ENCODE assay signal across 29 cellular contexts in the genomic region with DNA sequence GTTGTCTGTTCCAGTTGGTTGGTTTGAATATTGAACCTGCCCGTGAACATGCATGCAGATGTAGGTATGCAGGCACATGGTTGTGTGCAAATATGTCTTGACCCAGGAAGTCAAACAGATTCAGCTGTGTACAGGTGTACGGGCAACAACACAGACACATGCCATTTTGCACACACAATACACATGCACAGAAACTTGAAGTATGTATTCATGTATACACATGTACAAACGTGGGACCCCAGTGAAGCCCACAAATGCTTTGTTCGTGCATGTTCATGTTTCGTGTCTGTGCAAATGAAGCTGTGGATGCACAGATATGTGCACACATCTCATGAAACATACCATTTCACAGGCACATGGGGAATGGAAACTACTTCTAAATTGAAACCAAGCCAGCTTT. TPM values are rescaled to one million over a fixed set of nuclear protein-coding genes. Genes with fewer than 3 reads are reported as not detected.
"Had no signal": no experiment of that assay in that cellular context is flagged by ENCODE, and none has a peak within 500 bp of the region (broad histone marks: within the 10 kb centered on the region; RNA-seq: fewer than 3 reads in every experiment).

No MANE protein-coding gene starts in this region.

- H3K27me3 ChIP-seq: ascending aorta, Peyer's patch had no signal

- H3K27ac Mint-ChIP-seq: activated CD4-positive, alpha-beta T cell treated with anti-CD3 and anti-CD28 coated beads, Interleukin-2, amount 10 ng/mL, durations not matched to agents 24 days and 14 days; activated naive CD4-positive, alpha-beta T cell treated with anti-CD3 and anti-CD28 coated beads, Interleukin-2, amount 50 U/mL, for 24 hours; activated naive CD8-positive, alpha-beta T cell treated with anti-CD3 and anti-CD28 coated beads, Interleukin-2, amount 10 ng/mL, durations not matched to agents 7 days and 5 days; activated T-cell treated with anti-CD3 and anti-CD28 coated beads, Interleukin-2, amount 50 U/mL, for 24 hours; activated T-helper 2 cell treated with anti-CD3 and anti-CD28 coated beads, Interferon-gamma antibody, Interleukin-2, Interleukin-4, amounts not matched to agents 10 μg/mL and 5 μg/mL and 100 μg/mL, durations not matched to agents 14 hours and 24 hours and 36 hours; T-helper 1 cell treated with Interleukin-12 subunit alpha and Interleukin-12 subunit beta and Interleukin-4 antibody, amounts not matched to agents 30 μg/mL and 1 μg/mL, for 36 hours; T-helper 2 cell treated with Interferon-gamma antibody and Interleukin-4, amounts not matched to agents 5 μg/mL and 100 μg/mL, for 36 hours had no signal

- ATAC-seq: PC-3 had no signal

- H3K27me3 Mint-ChIP-seq: activated naive CD4-positive, alpha-beta T cell treated with anti-CD3 and anti-CD28 coated beads, Interleukin-2, amount 50 U/mL, for 24 hours; activated T-cell treated with anti-CD3 and anti-CD28 coated beads, Interleukin-2, amount 50 U/mL, for 24 hours had no signal

- H3K9me3 Mint-ChIP-seq: activated CD4-positive, alpha-beta T cell treated with anti-CD3 and anti-CD28 coated beads, Interleukin-2, amount 10 ng/mL, durations not matched to agents 24 days and 14 days; activated naive CD4-positive, alpha-beta T cell treated with anti-CD3 and anti-CD28 coated beads, Interleukin-2, amount 50 U/mL, for 24 hours; activated naive CD8-positive, alpha-beta T cell treated with anti-CD3 and anti-CD28 coated beads, Interleukin-2, amount 10 ng/mL, durations not matched to agents 7 days and 5 days; activated T-cell treated with anti-CD3 and anti-CD28 coated beads, Interleukin-2, amount 50 U/mL, for 24 hours; activated T-helper 2 cell treated with anti-CD3 and anti-CD28 coated beads, Interferon-gamma antibody, Interleukin-2, Interleukin-4, amounts not matched to agents 10 μg/mL and 5 μg/mL and 100 μg/mL, durations not matched to agents 14 hours and 24 hours and 36 hours; T-helper 1 cell treated with Interleukin-12 subunit alpha and Interleukin-12 subunit beta and Interleukin-4 antibody, amounts not matched to agents 30 μg/mL and 1 μg/mL, for 36 hours; T-helper 2 cell treated with Interferon-gamma antibody and Interleukin-4, amounts not matched to agents 5 μg/mL and 100 μg/mL, for 36 hours had no signal

- DNase-seq: activated CD4-positive, alpha-beta T cell treated with anti-CD3 and anti-CD28 coated beads, Interleukin-2, amount 10 ng/mL, durations not matched to agents 24 days and 14 days; activated CD4-positive, alpha-beta T cell treated with anti-CD3 and anti-CD28 coated beads, Interleukin-2, amount 50 U/mL, for 48 hours; activated CD8-positive, alpha-beta memory T cell treated with anti-CD3 and anti-CD28 coated beads for 24 hours; activated gamma-delta T cell; activated naive CD4-positive, alpha-beta T cell treated with Interleukin-2 at 50 U/mL for 16 hours; activated naive CD8-positive, alpha-beta T cell treated with anti-CD3 and anti-CD28 coated beads, Interleukin-2, amount 10 ng/mL, durations not matched to agents 7 days and 5 days; activated T-cell treated with anti-CD3 and anti-CD28 coated beads, Interleukin-2, amount 50 U/mL, for 24 hours; amygdala; MM.1S; MV-4-11; NCI-H1092; NCI-H1436 treated with DMSO at 0.1 percent for 48 hours; NCI-H1694 treated with DMSO at 0.1 percent for 48 hours; NCI-H2029; NCI-H345; NCI-H524 treated with DMSO at 0.1 percent for 48 hours; NK-92 treated with Interleukin-12 subunit alpha and Interleukin-12 subunit beta, amount 100 ng/mL, for 24 hours; PC-3; RPMI8226; SHP77 treated with DMSO at 0.1 percent for 48 hours; SK-N-SH had no signal

- H3K36me3 ChIP-seq: ascending aorta, Peyer's patch, SJSA1 had no signal

- H3K4me3 Mint-ChIP-seq: activated CD4-positive, alpha-beta T cell treated with anti-CD3 and anti-CD28 coated beads, Interleukin-2, amount 10 ng/mL, durations not matched to agents 24 days and 14 days; activated naive CD4-positive, alpha-beta T cell treated with anti-CD3 and anti-CD28 coated beads, Interleukin-2, amount 50 U/mL, for 24 hours; activated naive CD8-positive, alpha-beta T cell treated with anti-CD3 and anti-CD28 coated beads, Interleukin-2, amount 10 ng/mL, durations not matched to agents 7 days and 5 days; activated T-cell treated with anti-CD3 and anti-CD28 coated beads, Interleukin-2, amount 50 U/mL, for 24 hours; T-helper 1 cell treated with Interleukin-12 subunit alpha and Interleukin-12 subunit beta and Interleukin-4 antibody, amounts not matched to agents 30 μg/mL and 1 μg/mL, for 36 hours; T-helper 2 cell treated with Interferon-gamma antibody and Interleukin-4, amounts not matched to agents 5 μg/mL and 100 μg/mL, for 36 hours had no signal

- H3K36me3 Mint-ChIP-seq: activated naive CD4-positive, alpha-beta T cell treated with anti-CD3 and anti-CD28 coated beads, Interleukin-2, amount 50 U/mL, for 24 hours; activated naive CD8-positive, alpha-beta T cell treated with anti-CD3 and anti-CD28 coated beads, Interleukin-2, amount 10 ng/mL, durations not matched to agents 7 days and 5 days had no signal

- H3K27ac ChIP-seq: ascending aorta, KMS-11, Peyer's patch, SJSA1 had no signal

- H3K4me1 ChIP-seq: ascending aorta, SJSA1 had no signal

- H3K4me3 ChIP-seq: ascending aorta, Peyer's patch, SJSA1 had no signal

- H3K9me3 ChIP-seq: ascending aorta, Peyer's patch, SJSA1, SK-N-SH had no signal

RNA-seq across cellular contexts. Expression of gene ACSBG1, which starts 54.5 kb away (rescaled TPM):
- total RNA-seq: activated CD4-positive, alpha-beta T cell treated with anti-CD3 and anti-CD28 coated beads, Interleukin-2, amount 10 ng/mL, durations not matched to agents 24 days and 14 days; ascending aorta; Peyer's patch; SJSA1 had no signal
